In genomic region chr14:88473791-88474190, GRCh38 we compare ENCODE assay signal across 17 cellular contexts.
DNase-seq lines count a peak whose midpoint lies in the region; ATAC-seq and TF ChIP-seq lines count a peak whose summit lies in the region.
"Had no signal": no experiment of that assay in that cellular context is flagged by ENCODE, and none has a peak within 500 bp of the region (broad histone marks: within the 10 kb centered on the region; RNA-seq: fewer than 3 reads in every experiment).

No MANE protein-coding gene starts in this region.

- H3K27me3 Mint-ChIP-seq in endodermal cell (ENCODE audit: insufficient read depth) (no peaks in the 10 kb centered on the region), mesothelial cell of epicardium (ENCODE audit: low read depth) (no peaks in the 10 kb centered on the region)
- H3K27me3 Mint-ChIP-seq: CD4-positive, CD25-positive, alpha-beta regulatory T cell had no signal

- intact Hi-C loops in thyroid gland (cut with DNase I): no loop called here

- peak; percentile 38 for DNase-seq in NCI-H226
- no peak for DNase-seq in endodermal cell
- DNase-seq in mesothelial cell of epicardium (ENCODE audit: low spot score in 2 of 2, unreplicated experiment in 2 of 2): no peak
- DNase-seq in thyroid gland: peak in 1 of 2 donors; percentile 26
- no peak for DNase-seq in effector CD4-positive, alpha-beta T cell
- DNase-seq in KG1 (lab: John Stamatoyannopoulos, UW): no peak
- DNase-seq: ACHN; Calu3; CD4-positive, CD25-positive, alpha-beta regulatory T cell; HCEC 1CT; NCI-H1092; NCI-H1694; NCI-H446 treated with DMSO at 0.1 percent for 48 hours; NCI-H748 treated with DMSO at 0.1 percent for 48 hours had no signal

- H3K36me3 ChIP-seq in endodermal cell (ENCODE audit: control insufficient read depth, insufficient read depth, low read length) (peaks cover 84% of the 10 kb centered on the region), thyroid gland (peaks cover 14 to 17% of the 10 kb centered on the region in 2 donors)

- peak in 1 of 2 donors; percentile 67 for TF ChIP-seq POLR2A in thyroid gland (IDR thresholded peaks at IDR 0.05)

- H3K4me3 Mint-ChIP-seq in endodermal cell (no peak overlapping the region), mesothelial cell of epicardium (no peak overlapping the region)
- H3K4me3 Mint-ChIP-seq: CD4-positive, CD25-positive, alpha-beta regulatory T cell had no signal

- H3K4me1 ChIP-seq in endodermal cell (ENCODE audit: control insufficient read depth, insufficient read depth, low read length) (no peaks in the 10 kb centered on the region), thyroid gland (peaks cover 35 to 54% of the 10 kb centered on the region in 2 donors)

- ATAC-seq in GM18873 (IDR thresholded peaks at IDR 0.05; ENCODE audit: low FRiP score, unreplicated experiment): no peak
- ATAC-seq: GM12878, Right ventricle myocardium inferior had no signal

- H3K9ac ChIP-seq in endodermal cell (ENCODE audit: extremely low read depth, low read length, poor library complexity, severe bottlenecking): peak overlapping the region; percentile 36

- peaks cover 82% of the 10 kb centered on the region for H3K36me3 Mint-ChIP-seq in endodermal cell (ENCODE audit: low read depth)
- H3K36me3 Mint-ChIP-seq in mesothelial cell of epicardium: peaks cover 65% of the 10 kb centered on the region
- H3K36me3 Mint-ChIP-seq: CD4-positive, CD25-positive, alpha-beta regulatory T cell had no signal

- peaks cover 12% of the 10 kb centered on the region for H3K4me1 Mint-ChIP-seq in endodermal cell
- H3K4me1 Mint-ChIP-seq in mesothelial cell of epicardium: peaks cover 5% of the 10 kb centered on the region
- H3K4me1 Mint-ChIP-seq: CD4-positive, CD25-positive, alpha-beta regulatory T cell had no signal

- peak overlapping the region; percentile 87 for H3K27ac Mint-ChIP-seq in endodermal cell
- H3K27ac Mint-ChIP-seq in mesothelial cell of epicardium: peak overlapping the region; percentile 94
- H3K27ac Mint-ChIP-seq: CD4-positive, CD25-positive, alpha-beta regulatory T cell had no signal

- H3K4me3 ChIP-seq in endodermal cell (ENCODE audit: low read length) (no peak overlapping the region), thyroid gland (replicated peaks in 1 of 3) (no peak overlapping the region)
- H3K4me3 ChIP-seq: GM12878 had no signal

- H3K27ac ChIP-seq in endodermal cell (ENCODE audit: low read depth, low read length) (no peak overlapping the region), thyroid gland (peak overlapping the region; percentile 97 to 99 (median 97))

- TF ChIP-seq CTCF in endodermal cell (conservative IDR thresholded peaks at IDR 0.05) (no peak), mesothelial cell of epicardium (IDR thresholded peaks at IDR 0.05; ENCODE audit: unreplicated experiment) (no peak), thyroid gland (IDR thresholded peaks at IDR 0.05) (no peak)

- H3K9me3 ChIP-seq in endodermal cell (ENCODE audit: control insufficient read depth, low read length) (peaks cover 8% of the 10 kb centered on the region), thyroid gland (no peaks in the 10 kb centered on the region)

- H3K9me3 Mint-ChIP-seq in endodermal cell (no peaks in the 10 kb centered on the region), mesothelial cell of epicardium (peaks cover 3% of the 10 kb centered on the region)

- no CpG with 5 or more reads among the region's 1 CpG for whole genome bisulfite sequencing in endodermal cell (ENCODE audit: insufficient coverage in 1 of 2, insufficient read length in 1 of 2), 2 experiments
- WGBS in thyroid gland, 2 donors: 32 to 59% methylated on average over 1 of the region's 1 CpG

- H3K27me3 ChIP-seq in endodermal cell (ENCODE audit: control insufficient read depth, insufficient read depth, low read length, poor library complexity, severe bottlenecking): no peaks in the 10 kb centered on the region
- H3K27me3 ChIP-seq in thyroid gland: no peaks in the 10 kb centered on the region
